Comparison of ENCODE assay signal across 1 cellular context in genomic region chr15:51792474-51792873, GRCh38. TPM values are rescaled to one million over a fixed set of nuclear protein-coding genes. Genes with fewer than 3 reads are reported as not detected.
"Had no signal": no experiment of that assay in that cellular context is flagged by ENCODE, and none has a peak within 500 bp of the region (broad histone marks: within the 10 kb centered on the region; RNA-seq: fewer than 3 reads in every experiment).

No MANE protein-coding gene starts in this region.

RNA-seq across cellular contexts. Expression of gene LYSMD2, which starts 55.0 kb away (rescaled TPM):
- total RNA-seq: G401 had no signal
